Comparison of ENCODE assay signal across 24 cellular contexts in the genomic region with DNA sequence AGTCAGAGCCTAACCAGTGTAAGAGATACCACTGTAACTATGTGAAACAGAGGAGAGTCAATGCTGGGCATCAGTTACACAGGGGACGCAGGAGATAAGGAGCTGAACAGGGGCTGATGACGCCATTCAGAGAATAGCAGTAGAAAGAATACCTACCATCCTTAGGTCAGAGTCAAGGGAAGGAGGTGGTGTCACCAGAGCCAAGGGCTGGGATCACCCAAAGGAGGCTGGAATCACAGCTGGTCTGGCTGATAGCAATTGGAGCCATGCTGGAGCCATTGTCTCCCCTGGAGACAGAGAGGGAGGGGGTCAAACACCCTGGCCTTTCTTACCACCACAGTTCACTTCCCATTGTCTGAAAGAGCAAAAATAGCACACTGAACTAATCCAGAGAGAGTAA. TPM values are rescaled to one million over a fixed set of nuclear protein-coding genes. Genes with fewer than 3 reads are reported as not detected.
A peak's percentile ranks its signal among the peaks of the same experiment; 100 is the strongest.
DNase-seq lines count a peak whose midpoint lies in the region; ATAC-seq, FAIRE-seq and TF ChIP-seq lines count a peak whose summit lies in the region.
"Had no signal": no experiment of that assay in that cellular context is flagged by ENCODE, and none has a peak within 500 bp of the region (broad histone marks: within the 10 kb centered on the region; RNA-seq: fewer than 3 reads in every experiment).

No MANE protein-coding gene starts in this region.

- TF ChIP-seq POLR2A in K562 (conservative IDR thresholded peaks at IDR 0.05), result no peak
- TF ChIP-seq POLR2A in right lobe of liver (IDR thresholded peaks at IDR 0.05), result no peak

- TF ChIP-seq RAD21 in K562 (CRISPR knock-in tag; conservative IDR thresholded peaks at IDR 0.05 in 1 of 2, IDR thresholded peaks at IDR 0.05 in 1 of 2), result no peak

- no peaks in the 10 kb centered on the region for H3K9me1 ChIP-seq in K562 (ENCODE audit: control insufficient read depth, insufficient read depth, low read length)

- in situ Hi-C loops in K562 (cut with MboI), result no loop called here

- DNase-seq in NCI-H146 treated with DMSO at 0.1 percent for 48 hours (lab: John Stamatoyannopoulos, UW; ENCODE audit: unreplicated experiment) (peak; percentile 35), K562 (ENCODE audit: extremely low read depth in 1 of 4, low spot score in 3 of 4) (peak; percentile 46 to 75 (median 54)), right lobe of liver (peak in 1 of 3 donors; percentile 35), posterior vena cava (ENCODE audit: low spot score) (peak; percentile 23), mucosa of gallbladder (ENCODE audit: low spot score) (no peak)
- DNase-seq: BE2C; COR-L47; DMS 273 treated with DMSO at 0.1 percent for 48 hours; DND-41; HCEC 1CT; KG1; NCI-H1092 treated with DMSO at 0.1 percent for 48 hours; NCI-H1436 treated with DMSO at 0.1 percent for 48 hours; NCI-H2029 treated with DMSO at 0.1 percent for 48 hours; NCI-H226; NCI-H510A treated with DMSO at 0.1 percent for 48 hours; NCI-H774; NK-92 treated with Interleukin-12 subunit alpha and Interleukin-12 subunit beta, amount 100 ng/mL, for 24 hours; Peyer's patch; SJCRH30 had no signal

- CTCF ChIA-PET in K562 (lab: Yijun Ruan, JAX; ENCODE audit: low intra/inter-chr PET ratio), result no interaction called here

- POLR2A ChIA-PET in K562 (lab: Yijun Ruan, JAX), result interaction anchor here (0.7 kb wide), 3 partner anchors 17 to 41 kb away, joined by 3 to 6 read pairs (median 4); no protein-coding TSS in a partner anchor

- peak overlapping the region; percentile 14; the same call in 1 of the 2 replicates for H2AFZ ChIP-seq in K562 (ENCODE audit: low read depth, low read length)
- H2AFZ ChIP-seq: GM23338 had no signal

- peak; percentile 61 for FAIRE-seq in K562 (lab: Jason Lieb, UNC)
- FAIRE-seq: GM12878 had no signal

- ATAC-seq in K562 (peak; percentile 81), right lobe of liver (peak in 3 of 4 donors; percentile 14 to 28 (median 28)), GM19324 (IDR thresholded peaks at IDR 0.05; ENCODE audit: low FRiP score, unreplicated experiment) (no peak), GM19467 (IDR thresholded peaks at IDR 0.05; ENCODE audit: unreplicated experiment) (no peak)
- ATAC-seq: GM12878, GM23338 had no signal

- H3K4me1 ChIP-seq in K562 (replicated peaks in 1 of 2; ENCODE audit: control insufficient read depth in 2 of 2, insufficient read depth in 2 of 2, low read length in 2 of 2) (peaks cover 3 to 26% of the 10 kb centered on the region in 2 experiments; a peak in 4 of 5 replicates), right lobe of liver (no peaks in the 10 kb centered on the region)
- H3K4me1 ChIP-seq: BE2C, Peyer's patch had no signal

- H3K36me3 ChIP-seq in K562 (ENCODE audit: control insufficient read depth, insufficient read depth, low read length) (no peaks in the 10 kb centered on the region), right lobe of liver (no peaks in the 10 kb centered on the region)
- H3K36me3 ChIP-seq: BE2C, Peyer's patch, SJCRH30 had no signal

- no TSS peak for BruUV-seq in K562 (replicated peaks; lab: Mats Ljungman, UMichigan)

- TF ChIP-seq EP300 in K562 (IDR thresholded peaks at IDR 0.05; ENCODE audit: low read length), result peak; percentile 35; the same call in 1 of the 2 replicates

- H3K9ac ChIP-seq in K562 (ENCODE audit: insufficient read depth in 1 of 2, low read depth in 2 of 2, low read length in 2 of 2), result no peak overlapping the region

- TF ChIP-seq CTCF in K562 (IDR thresholded peaks at IDR 0.05 in 2 of 3, conservative IDR thresholded peaks at IDR 0.05 in 1 of 3; ENCODE audit: insufficient read depth in 2 of 3, low read depth in 1 of 3, low read length in 3 of 3) (no peak), right lobe of liver (IDR thresholded peaks at IDR 0.05) (no peak)

- H3K4me2 ChIP-seq in K562 (ENCODE audit: insufficient read depth, low read length), result no peak overlapping the region
- H3K4me2 ChIP-seq: GM23338 had no signal

- H3K27ac ChIP-seq in K562 (ENCODE audit: extremely low read depth, low read depth, low read length) (no peak overlapping the region), right lobe of liver (no peak overlapping the region)
- H3K27ac ChIP-seq: Peyer's patch, SJCRH30 had no signal

- 5% methylated on average over 2 of the region's 2 CpGs for WGBS in K562 (ENCODE audit: insufficient coverage, low coverage, missing lambda C conversion rate)
- WGBS in right lobe of liver (ENCODE audit: insufficient coverage, low coverage, low lambda C conversion rate, missing lambda C conversion rate), result 79% methylated on average over 2 of the region's 2 CpGs

- no peaks in the 10 kb centered on the region for H3K79me2 ChIP-seq in K562 (ENCODE audit: control insufficient read depth, insufficient read depth, low read length)

- H4K20me1 ChIP-seq in K562 (replicated peaks; ENCODE audit: control insufficient read depth, insufficient read depth, low read length), result no peaks in the 10 kb centered on the region

- no peak overlapping the region for H3K4me3 ChIP-seq in K562
- no peak overlapping the region for H3K4me3 ChIP-seq in right lobe of liver
- H3K4me3 ChIP-seq: GM12878, GM23338, Peyer's patch, SJCRH30 had no signal

- intact Hi-C loops in K562 (cut with micrococcal nuclease) (no loop called here), right lobe of liver (cut with DNase I) (no loop called here), posterior vena cava (cut with DNase I) (no loop called here)

- H3K9me3 ChIP-seq in K562 (replicated peaks; ENCODE audit: control insufficient read depth, insufficient read depth, low read depth, low read length) (no peaks in the 10 kb centered on the region), right lobe of liver (no peaks in the 10 kb centered on the region)
- H3K9me3 ChIP-seq: BE2C, Peyer's patch, SJCRH30 had no signal

- H3K27me3 ChIP-seq in K562 (ENCODE audit: control insufficient read depth in 2 of 2, insufficient read depth in 2 of 2, low read length in 2 of 2) (no peaks in the 10 kb centered on the region), right lobe of liver (no peaks in the 10 kb centered on the region)
- H3K27me3 ChIP-seq: BE2C, Peyer's patch, SJCRH30 had no signal

RNA-seq across cellular contexts. Expression of a gene that starts 32.1 kb away (rescaled TPM):
- 447 and 823 TPM in 2 replicates for total RNA-seq in K562 (2011; cell fraction: chromatin; rRNA removed; ENCODE audit: low replicate concordance)
- total RNA-seq in K562 (2011; cell fraction: nucleolus; rRNA removed), result 475 and 541 TPM in 2 replicates
- total RNA-seq in K562 (2011; cell fraction: nucleoplasm; rRNA removed), result 825 and 1,264 TPM in 2 replicates
- total RNA-seq in K562 (2014; rRNA removed) (1,802 and 1,882 TPM in 2 replicates), K562 (2014; rRNA removed; fragmentation: Illumina TruSeq; extraction: Trizol) (2,908 and 3,069 TPM in 2 replicates), K562 (2015; rRNA removed; fragmentation: Illumina TruSeq; extraction: Trizol) (2,586 and 2,715 TPM in 2 replicates), K562 (2021) (1,616 and 1,743 TPM in 2 replicates), right lobe of liver (100 to 1,000 TPM; 385 to 554 (median 483) TPM), posterior vena cava (1,000 to 10,000 TPM; 1,368 to 1,452 TPM), mucosa of gallbladder (1,108 TPM)
- polyA plus RNA-seq in K562 (2011; rRNA removed) (3,820 and 3,853 TPM in 2 replicates), K562 (2014; fragmentation: Illumina TruSeq; extraction: Trizol) (2,347 and 2,369 TPM in 2 replicates), K562 (2014; fragmentation: Nextera tagmentation; extraction: Ambion mirVana) (1,000 to 10,000 TPM; 1,742 to 1,931 TPM), K562 (2014; rRNA removed) (2,595 and 2,810 TPM in 2 replicates)
- polyA plus RNA-seq in K562 (2011; cell fraction: cytosol; rRNA removed), result 1,711 and 3,017 TPM in 2 replicates
- polyA plus RNA-seq in K562 (2011; cell fraction: nucleus; rRNA removed), result 903 and 1,882 TPM in 2 replicates
- polyA plus RNA-seq in K562 (2012), result 3,078 and 3,615 TPM in 2 replicates
- polyA minus RNA-seq in K562 (2011; rRNA and poly(A)+ RNA removed), result 1,907 and 2,118 TPM in 2 replicates
- 464 and 522 TPM in 2 replicates for polyA minus RNA-seq in K562 (2011; cell fraction: cytosol; rRNA and poly(A)+ RNA removed)
- polyA minus RNA-seq in K562 (2011; cell fraction: nucleus; rRNA and poly(A)+ RNA removed), result 222 and 477 TPM in 2 replicates

RNA-seq across cellular contexts. Expression of a gene that starts 37.3 kb away (rescaled TPM):
- total RNA-seq in K562 (2011; cell fraction: chromatin; rRNA removed; ENCODE audit: low replicate concordance), result 5.0 and 10.9 TPM in 2 replicates
- 4.2 and 5.0 TPM in 2 replicates for total RNA-seq in K562 (2011; cell fraction: nucleolus; rRNA removed)
- total RNA-seq in K562 (2011; cell fraction: nucleoplasm; rRNA removed), result 6.8 and 14.1 TPM in 2 replicates
- 8.5 and 9.6 TPM in 2 replicates for total RNA-seq in K562 (2014; rRNA removed)
- 20.1 and 25.8 TPM in 2 replicates for total RNA-seq in K562 (2014; rRNA removed; fragmentation: Illumina TruSeq; extraction: Trizol)
- total RNA-seq in K562 (2015; rRNA removed; fragmentation: Illumina TruSeq; extraction: Trizol), result 10.5 and 14.3 TPM in 2 replicates
- total RNA-seq in K562 (2021), result 20.4 and 23.2 TPM in 2 replicates
- polyA plus RNA-seq in K562 (2011; rRNA removed), result 11.5 and 18.7 TPM in 2 replicates
- polyA plus RNA-seq in K562 (2011; cell fraction: cytosol; rRNA removed), result 10.0 and 11.9 TPM in 2 replicates
- polyA plus RNA-seq in K562 (2011; cell fraction: nucleus; rRNA removed), result 3.9 and 6.2 TPM in 2 replicates
- polyA plus RNA-seq in K562 (2012), result 12.6 and 22.2 TPM in 2 replicates
- polyA plus RNA-seq in K562 (2014; fragmentation: Illumina TruSeq; extraction: Trizol), result 17.6 and 21.2 TPM in 2 replicates
- polyA plus RNA-seq in K562 (2014; fragmentation: Nextera tagmentation; extraction: Ambion mirVana), result 10 to 100 TPM; 30.1 to 35.0 TPM
- 28.8 and 32.5 TPM in 2 replicates for polyA plus RNA-seq in K562 (2014; rRNA removed)
- polyA minus RNA-seq in K562 (2011; rRNA and poly(A)+ RNA removed), result 1.6 and 2.2 TPM in 2 replicates
- polyA minus RNA-seq in K562 (2011; cell fraction: cytosol; rRNA and poly(A)+ RNA removed), result 2.4 and 4.2 TPM in 2 replicates
- 1.5 and 3.1 TPM in 2 replicates for polyA minus RNA-seq in K562 (2011; cell fraction: nucleus; rRNA and poly(A)+ RNA removed)
- total RNA-seq in right lobe of liver, result 10 to 100 TPM; 24.8 to 41.1 (median 31.1) TPM
- 10 to 100 TPM; 58.8 to 60.7 TPM for total RNA-seq in posterior vena cava
- 81.9 TPM for total RNA-seq in mucosa of gallbladder

RNA-seq across cellular contexts. Expression of a gene that starts 37.5 kb away (rescaled TPM):
- total RNA-seq in K562 (2011; cell fraction: chromatin; rRNA removed; ENCODE audit: low replicate concordance), result 3.2 and 9.7 TPM in 2 replicates
- 5.0 and 5.2 TPM in 2 replicates for total RNA-seq in K562 (2011; cell fraction: nucleolus; rRNA removed)
- total RNA-seq in K562 (2011; cell fraction: nucleoplasm; rRNA removed), result 5.9 and 6.3 TPM in 2 replicates
- total RNA-seq in K562 (2014; rRNA removed), result 0.78 and 1.00 TPM in 2 replicates
- 1.3 and 1.4 TPM in 2 replicates for total RNA-seq in K562 (2014; rRNA removed; fragmentation: Illumina TruSeq; extraction: Trizol)
- total RNA-seq in K562 (2015; rRNA removed; fragmentation: Illumina TruSeq; extraction: Trizol), result 1.4 and 1.7 TPM in 2 replicates
- total RNA-seq in K562 (2021), result 1.8 and 2.3 TPM in 2 replicates
- polyA plus RNA-seq in K562 (2011; rRNA removed), result 0.96 and 1.2 TPM in 2 replicates
- 1.2 and 1.3 TPM in 2 replicates for polyA plus RNA-seq in K562 (2011; cell fraction: cytosol; rRNA removed)
- 2.1 and 2.9 TPM in 2 replicates for polyA plus RNA-seq in K562 (2011; cell fraction: nucleus; rRNA removed)
- 2.8 and 8.5 TPM in 2 replicates for polyA plus RNA-seq in K562 (2012)
- 1.4 and 1.6 TPM in 2 replicates for polyA plus RNA-seq in K562 (2014; fragmentation: Illumina TruSeq; extraction: Trizol)
- 1 to 10 TPM in 1 of 2 experiments, under 1 TPM in 1; 0.76 to 1.6 TPM for polyA plus RNA-seq in K562 (2014; fragmentation: Nextera tagmentation; extraction: Ambion mirVana)
- 1.3 and 1.9 TPM in 2 replicates for polyA plus RNA-seq in K562 (2014; rRNA removed)
- 1.6 and 2.9 TPM in 2 replicates for polyA minus RNA-seq in K562 (2011; rRNA and poly(A)+ RNA removed)
- 0.48 and 2.1 TPM in 2 replicates for polyA minus RNA-seq in K562 (2011; cell fraction: cytosol; rRNA and poly(A)+ RNA removed)
- polyA minus RNA-seq in K562 (2011; cell fraction: nucleus; rRNA and poly(A)+ RNA removed), result 1.2 and 1.3 TPM in 2 replicates
- 100 to 1,000 TPM in 1 of 6 experiments, 10 to 100 TPM in 5; 35.0 to 120 (median 59.1) TPM for total RNA-seq in right lobe of liver
- 1 to 10 TPM; 1.2 to 1.7 TPM for total RNA-seq in posterior vena cava
- 138 TPM for total RNA-seq in mucosa of gallbladder

Comparison
In these comparisons a context has a peak if more than half of its experiments do, and no peak if none do; other contexts are left out.
1. ATAC-seq: peak in K562 (single experiment) and right lobe of liver (3 of 4); none in GM19324 (single experiment) and GM19467 (single experiment).